ENCODE assay signal across 1 cellular context in the genomic region with DNA sequence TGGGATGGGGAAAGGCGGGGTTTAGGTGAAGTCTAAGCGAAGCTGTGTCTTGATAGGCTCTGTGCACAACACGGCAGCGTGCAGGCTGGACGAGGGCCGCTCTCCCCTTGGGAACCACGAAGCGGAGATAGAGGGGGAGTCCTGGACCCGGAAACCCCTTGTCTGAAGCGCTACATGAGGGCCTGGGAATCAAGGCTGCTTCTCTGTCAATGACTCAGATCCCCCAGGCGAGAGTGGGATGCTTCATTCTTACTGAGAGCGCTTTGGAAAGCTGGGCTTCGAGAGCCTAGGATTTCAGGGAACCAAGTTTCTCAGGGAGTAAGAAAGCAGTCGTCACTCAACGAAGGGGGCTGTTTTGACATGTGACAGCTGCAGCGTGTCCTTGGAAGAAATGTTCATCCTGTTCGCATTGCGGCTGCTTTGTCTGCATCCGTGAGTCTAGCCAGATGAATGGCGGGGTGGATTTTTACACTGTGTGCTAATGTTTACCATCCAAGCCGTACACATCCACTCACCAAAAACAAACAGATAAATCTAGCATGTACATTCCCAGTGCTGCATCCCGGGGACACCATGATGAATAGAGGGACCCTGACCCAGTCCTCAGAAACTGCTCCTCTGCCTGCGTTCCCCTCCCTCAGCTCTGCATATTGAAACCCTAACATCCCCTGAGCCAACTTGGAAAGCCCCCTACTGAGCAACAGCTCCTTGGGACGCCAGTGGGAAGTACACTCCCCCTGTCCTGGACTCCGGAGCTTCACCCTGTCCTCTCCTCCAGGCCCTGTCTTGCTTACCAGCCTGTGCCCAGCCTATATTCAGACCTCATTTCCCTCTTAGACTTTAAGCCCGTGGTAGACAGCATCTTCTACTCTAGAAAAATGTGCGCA.
TF ChIP-seq lines count a peak whose summit lies in the region.

No MANE protein-coding gene starts in this region.

TF ChIP-seq in H1, 55 proteins besides CTCF, POLR2A, EP300 and RAD21:
- TF ChIP-seq SIRT6 (IDR thresholded peaks at IDR 0.05; ENCODE audit: low read length), result no peak
- no peak for TF ChIP-seq RFX5 (IDR thresholded peaks at IDR 0.05; ENCODE audit: borderline replicate concordance, low read depth, low read length)
- TF ChIP-seq POLR2AphosphoS5 (IDR thresholded peaks at IDR 0.05; ENCODE audit: low read depth, low read length), result no peak
- TF ChIP-seq CBX5 (IDR thresholded peaks at IDR 0.05; ENCODE audit: low read depth, low read length), result no peak
- TF ChIP-seq, protein P1, sequence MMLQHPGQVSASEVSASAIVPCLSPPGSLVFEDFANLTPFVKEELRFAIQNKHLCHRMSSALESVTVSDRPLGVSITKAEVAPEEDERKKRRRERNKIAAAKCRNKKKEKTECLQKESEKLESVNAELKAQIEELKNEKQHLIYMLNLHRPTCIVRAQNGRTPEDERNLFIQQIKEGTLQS (IDR thresholded peaks at IDR 0.05; ENCODE audit: insufficient read depth, low read depth, low read length), result no peak
- TF ChIP-seq, protein P2, sequence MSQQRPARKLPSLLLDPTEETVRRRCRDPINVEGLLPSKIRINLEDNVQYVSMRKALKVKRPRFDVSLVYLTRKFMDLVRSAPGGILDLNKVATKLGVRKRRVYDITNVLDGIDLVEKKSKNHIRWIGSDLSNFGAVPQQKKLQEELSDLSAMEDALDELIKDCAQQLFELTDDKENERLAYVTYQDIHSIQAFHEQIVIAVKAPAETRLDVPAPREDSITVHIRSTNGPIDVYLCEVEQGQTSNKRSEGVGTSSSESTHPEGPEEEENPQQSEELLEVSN (IDR thresholded peaks at IDR 0.05), result no peak
- no peak for TF ChIP-seq KDM1A (IDR thresholded peaks at IDR 0.05; ENCODE audit: borderline replicate concordance, low read length)
- TF ChIP-seq, protein P3, sequence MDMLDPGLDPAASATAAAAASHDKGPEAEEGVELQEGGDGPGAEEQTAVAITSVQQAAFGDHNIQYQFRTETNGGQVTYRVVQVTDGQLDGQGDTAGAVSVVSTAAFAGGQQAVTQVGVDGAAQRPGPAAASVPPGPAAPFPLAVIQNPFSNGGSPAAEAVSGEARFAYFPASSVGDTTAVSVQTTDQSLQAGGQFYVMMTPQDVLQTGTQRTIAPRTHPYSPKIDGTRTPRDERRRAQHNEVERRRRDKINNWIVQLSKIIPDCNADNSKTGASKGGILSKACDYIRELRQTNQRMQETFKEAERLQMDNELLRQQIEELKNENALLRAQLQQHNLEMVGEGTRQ (IDR thresholded peaks at IDR 0.05; ENCODE audit: low read length), result no peak
- no peak for TF ChIP-seq JUND (IDR thresholded peaks at IDR 0.05; ENCODE audit: low read length)
- TF ChIP-seq, protein P4, sequence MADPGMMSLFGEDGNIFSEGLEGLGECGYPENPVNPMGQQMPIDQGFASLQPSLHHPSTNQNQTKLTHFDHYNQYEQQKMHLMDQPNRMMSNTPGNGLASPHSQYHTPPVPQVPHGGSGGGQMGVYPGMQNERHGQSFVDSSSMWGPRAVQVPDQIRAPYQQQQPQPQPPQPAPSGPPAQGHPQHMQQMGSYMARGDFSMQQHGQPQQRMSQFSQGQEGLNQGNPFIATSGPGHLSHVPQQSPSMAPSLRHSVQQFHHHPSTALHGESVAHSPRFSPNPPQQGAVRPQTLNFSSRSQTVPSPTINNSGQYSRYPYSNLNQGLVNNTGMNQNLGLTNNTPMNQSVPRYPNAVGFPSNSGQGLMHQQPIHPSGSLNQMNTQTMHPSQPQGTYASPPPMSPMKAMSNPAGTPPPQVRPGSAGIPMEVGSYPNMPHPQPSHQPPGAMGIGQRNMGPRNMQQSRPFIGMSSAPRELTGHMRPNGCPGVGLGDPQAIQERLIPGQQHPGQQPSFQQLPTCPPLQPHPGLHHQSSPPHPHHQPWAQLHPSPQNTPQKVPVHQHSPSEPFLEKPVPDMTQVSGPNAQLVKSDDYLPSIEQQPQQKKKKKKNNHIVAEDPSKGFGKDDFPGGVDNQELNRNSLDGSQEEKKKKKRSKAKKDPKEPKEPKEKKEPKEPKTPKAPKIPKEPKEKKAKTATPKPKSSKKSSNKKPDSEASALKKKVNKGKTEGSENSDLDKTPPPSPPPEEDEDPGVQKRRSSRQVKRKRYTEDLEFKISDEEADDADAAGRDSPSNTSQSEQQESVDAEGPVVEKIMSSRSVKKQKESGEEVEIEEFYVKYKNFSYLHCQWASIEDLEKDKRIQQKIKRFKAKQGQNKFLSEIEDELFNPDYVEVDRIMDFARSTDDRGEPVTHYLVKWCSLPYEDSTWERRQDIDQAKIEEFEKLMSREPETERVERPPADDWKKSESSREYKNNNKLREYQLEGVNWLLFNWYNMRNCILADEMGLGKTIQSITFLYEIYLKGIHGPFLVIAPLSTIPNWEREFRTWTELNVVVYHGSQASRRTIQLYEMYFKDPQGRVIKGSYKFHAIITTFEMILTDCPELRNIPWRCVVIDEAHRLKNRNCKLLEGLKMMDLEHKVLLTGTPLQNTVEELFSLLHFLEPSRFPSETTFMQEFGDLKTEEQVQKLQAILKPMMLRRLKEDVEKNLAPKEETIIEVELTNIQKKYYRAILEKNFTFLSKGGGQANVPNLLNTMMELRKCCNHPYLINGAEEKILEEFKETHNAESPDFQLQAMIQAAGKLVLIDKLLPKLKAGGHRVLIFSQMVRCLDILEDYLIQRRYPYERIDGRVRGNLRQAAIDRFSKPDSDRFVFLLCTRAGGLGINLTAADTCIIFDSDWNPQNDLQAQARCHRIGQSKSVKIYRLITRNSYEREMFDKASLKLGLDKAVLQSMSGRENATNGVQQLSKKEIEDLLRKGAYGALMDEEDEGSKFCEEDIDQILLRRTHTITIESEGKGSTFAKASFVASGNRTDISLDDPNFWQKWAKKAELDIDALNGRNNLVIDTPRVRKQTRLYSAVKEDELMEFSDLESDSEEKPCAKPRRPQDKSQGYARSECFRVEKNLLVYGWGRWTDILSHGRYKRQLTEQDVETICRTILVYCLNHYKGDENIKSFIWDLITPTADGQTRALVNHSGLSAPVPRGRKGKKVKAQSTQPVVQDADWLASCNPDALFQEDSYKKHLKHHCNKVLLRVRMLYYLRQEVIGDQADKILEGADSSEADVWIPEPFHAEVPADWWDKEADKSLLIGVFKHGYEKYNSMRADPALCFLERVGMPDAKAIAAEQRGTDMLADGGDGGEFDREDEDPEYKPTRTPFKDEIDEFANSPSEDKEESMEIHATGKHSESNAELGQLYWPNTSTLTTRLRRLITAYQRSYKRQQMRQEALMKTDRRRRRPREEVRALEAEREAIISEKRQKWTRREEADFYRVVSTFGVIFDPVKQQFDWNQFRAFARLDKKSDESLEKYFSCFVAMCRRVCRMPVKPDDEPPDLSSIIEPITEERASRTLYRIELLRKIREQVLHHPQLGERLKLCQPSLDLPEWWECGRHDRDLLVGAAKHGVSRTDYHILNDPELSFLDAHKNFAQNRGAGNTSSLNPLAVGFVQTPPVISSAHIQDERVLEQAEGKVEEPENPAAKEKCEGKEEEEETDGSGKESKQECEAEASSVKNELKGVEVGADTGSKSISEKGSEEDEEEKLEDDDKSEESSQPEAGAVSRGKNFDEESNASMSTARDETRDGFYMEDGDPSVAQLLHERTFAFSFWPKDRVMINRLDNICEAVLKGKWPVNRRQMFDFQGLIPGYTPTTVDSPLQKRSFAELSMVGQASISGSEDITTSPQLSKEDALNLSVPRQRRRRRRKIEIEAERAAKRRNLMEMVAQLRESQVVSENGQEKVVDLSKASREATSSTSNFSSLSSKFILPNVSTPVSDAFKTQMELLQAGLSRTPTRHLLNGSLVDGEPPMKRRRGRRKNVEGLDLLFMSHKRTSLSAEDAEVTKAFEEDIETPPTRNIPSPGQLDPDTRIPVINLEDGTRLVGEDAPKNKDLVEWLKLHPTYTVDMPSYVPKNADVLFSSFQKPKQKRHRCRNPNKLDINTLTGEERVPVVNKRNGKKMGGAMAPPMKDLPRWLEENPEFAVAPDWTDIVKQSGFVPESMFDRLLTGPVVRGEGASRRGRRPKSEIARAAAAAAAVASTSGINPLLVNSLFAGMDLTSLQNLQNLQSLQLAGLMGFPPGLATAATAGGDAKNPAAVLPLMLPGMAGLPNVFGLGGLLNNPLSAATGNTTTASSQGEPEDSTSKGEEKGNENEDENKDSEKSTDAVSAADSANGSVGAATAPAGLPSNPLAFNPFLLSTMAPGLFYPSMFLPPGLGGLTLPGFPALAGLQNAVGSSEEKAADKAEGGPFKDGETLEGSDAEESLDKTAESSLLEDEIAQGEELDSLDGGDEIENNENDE (IDR thresholded peaks at IDR 0.05; ENCODE audit: insufficient replicate concordance, low read length), result no peak
- TF ChIP-seq BRCA1 (IDR thresholded peaks at IDR 0.05; ENCODE audit: low read depth, low read length), result no peak
- no peak for TF ChIP-seq PHF8 (conservative IDR thresholded peaks at IDR 0.05; ENCODE audit: low read depth, low read length)
- no peak for TF ChIP-seq CEBPB (IDR thresholded peaks at IDR 0.05; ENCODE audit: low read depth, low read length)
- TF ChIP-seq HDAC6 (IDR thresholded peaks at IDR 0.05; ENCODE audit: low read depth, low read length), result no peak
